ENCODE assay signal across 1 cellular context in genomic region chr11:20161230-20161918, GRCh38.
A peak's percentile ranks its signal among the peaks of the same experiment; 100 is the strongest.
TF ChIP-seq lines count a peak whose summit lies in the region.

No MANE protein-coding gene starts in this region.

TF ChIP-seq in GM12878, 131 proteins besides CTCF, POLR2A, EP300 and RAD21 (continued from another document):
- TF ChIP-seq E2F4 (IDR thresholded peaks at IDR 0.05; ENCODE audit: low read depth, low read length) (no peak), EZH2 (IDR thresholded peaks at IDR 0.05; ENCODE audit: borderline replicate concordance, control insufficient read depth, low read depth, low read length) (0 out of 2 replicates have a peak, but pooled peaks have one; percentile 55), BCLAF1 (IDR thresholded peaks at IDR 0.05) (no peak)
